In the genomic region with DNA sequence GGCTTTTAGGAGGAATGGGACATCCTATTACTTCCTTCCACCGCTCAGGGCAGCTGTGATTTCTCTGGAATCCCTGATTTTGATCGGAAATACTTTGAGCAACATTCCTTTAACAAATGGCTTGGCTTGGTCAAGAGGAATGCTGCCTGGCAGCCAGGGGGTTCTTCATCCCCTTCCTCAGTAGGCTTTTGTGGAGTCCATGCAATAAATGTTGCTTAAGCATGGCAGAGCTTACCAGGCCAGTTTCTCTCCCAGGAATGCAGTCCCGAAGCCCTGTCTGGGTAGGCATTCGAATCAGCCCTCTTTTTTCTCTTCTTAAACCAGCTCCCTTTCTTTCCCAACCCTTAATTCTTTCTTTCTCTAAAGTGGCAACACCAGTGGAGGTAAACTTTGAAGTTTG, we compare ENCODE assay signal across 29 cellular contexts.
"Had no signal": no experiment of that assay in that cellular context is flagged by ENCODE, and none has a peak within 500 bp of the region (broad histone marks: within the 10 kb centered on the region; RNA-seq: fewer than 3 reads in every experiment).

No MANE protein-coding gene starts in this region.

- H3K9ac ChIP-seq: neural progenitor cell had no signal

- H3K4me2 ChIP-seq: neural progenitor cell, smooth muscle cell had no signal

- DNase-seq: kidney glomerular epithelial cell; left cardiac atrium; left lung; lower lobe of right lung; mammary epithelial cell; mesenchymal stem cell; naive B cell; natural killer cell; nephron progenitor cell; occipital lobe; ovary; right lobe of liver; stimulated activated CD4-positive, alpha-beta T cell treated with anti-CD3 and anti-CD28 coated beads, Interleukin-1b, Interleukin-23, amount 100 ng/mL, for 48 hours; stimulated activated CD4-positive, alpha-beta T cell treated with anti-CD3 and anti-CD28 coated beads, Interleukin-2, amount 100 ng/mL, for 48 hours; stimulated activated CD4-positive, alpha-beta T cell treated with anti-CD3 and anti-CD28 coated beads, Interleukin-4, amount 100 ng/mL, for 4 hours; stimulated activated CD8-positive, alpha-beta memory T cell treated with anti-CD3 and anti-CD28 coated beads, Interleukin-4, amount 100 ng/mL, for 48 hours; stimulated activated naive CD4-positive, alpha-beta T cell treated with Interleukin-2 at 50 U/mL for 16 hours; stimulated activated naive CD8-positive, alpha-beta T cell treated with anti-CD3 and anti-CD28 coated beads, Interleukin-15, amount 100 ng/mL, for 72 hours; substantia nigra; upper lobe of left lung had no signal

- H3K27ac Mint-ChIP-seq: mesothelial cell of epicardium; naive B cell; natural killer cell; nephron progenitor cell; neural progenitor cell; progenitor cell of endocrine pancreas; stimulated activated memory B cell treated with anti-CD40 and anti-IgM and Interleukin-4, amounts not matched to agents 10 μg/mL and 1 μg/mL and 100 μg/mL, for 72 hours had no signal

- H3K4me3 ChIP-seq: left lung, lower lobe of right lung, neural progenitor cell, ovary, right atrium auricular region, right lobe of liver, smooth muscle cell, tibial nerve, upper lobe of left lung, vagina had no signal

- ATAC-seq: left cardiac atrium; left lung; lower lobe of right lung; natural killer cell; right lobe of liver; stimulated activated memory B cell treated with anti-CD40 and anti-IgM and Interleukin-4, amounts not matched to agents 10 μg/mL and 1 μg/mL and 100 μg/mL, for 72 hours; stimulated activated naive CD8-positive, alpha-beta T cell treated with anti-CD3 and anti-CD28 coated beads, Interleukin-15, amount 100 ng/mL, for 72 hours had no signal

- H3K36me3 ChIP-seq: left lung, lower lobe of right lung, neural progenitor cell, neutrophil, ovary, right atrium auricular region, right lobe of liver, tibial nerve, upper lobe of left lung, vagina had no signal

- H3K27ac ChIP-seq: left lung, lower lobe of right lung, neural progenitor cell, neutrophil, ovary, right atrium auricular region, right lobe of liver, tibial nerve, upper lobe of left lung, vagina had no signal

- H3K4me1 ChIP-seq: left lung, lower lobe of right lung, neural progenitor cell, right lobe of liver, tibial nerve, upper lobe of left lung, vagina had no signal

- H3K36me3 Mint-ChIP-seq: mesothelial cell of epicardium, naive B cell, natural killer cell, neural progenitor cell had no signal

- H3K27me3 ChIP-seq: left lung, neural progenitor cell, neutrophil, ovary, right atrium auricular region, right lobe of liver, tibial nerve, upper lobe of left lung, vagina had no signal

- H3K27me3 Mint-ChIP-seq: stimulated activated memory B cell treated with anti-CD40 and anti-IgM and Interleukin-4, amounts not matched to agents 10 μg/mL and 1 μg/mL and 100 μg/mL, for 72 hours had no signal

- H3K4me1 Mint-ChIP-seq: mesothelial cell of epicardium, natural killer cell had no signal

- H3K9me3 Mint-ChIP-seq: mesothelial cell of epicardium; naive B cell; natural killer cell; nephron progenitor cell; neural progenitor cell; stimulated activated memory B cell treated with anti-CD40 and anti-IgM and Interleukin-4, amounts not matched to agents 10 μg/mL and 1 μg/mL and 100 μg/mL, for 72 hours; stimulated activated naive CD8-positive, alpha-beta T cell treated with anti-CD3 and anti-CD28 coated beads, Interleukin-15, amount 100 ng/mL, for 72 hours had no signal

- H3K4me3 Mint-ChIP-seq: mesothelial cell of epicardium; naive B cell; natural killer cell; nephron progenitor cell; neural progenitor cell; stimulated activated memory B cell treated with anti-CD40 and anti-IgM and Interleukin-4, amounts not matched to agents 10 μg/mL and 1 μg/mL and 100 μg/mL, for 72 hours; stimulated activated naive CD8-positive, alpha-beta T cell treated with anti-CD3 and anti-CD28 coated beads, Interleukin-15, amount 100 ng/mL, for 72 hours had no signal
